ENCODE assay signal across 15 cellular contexts in the genomic region with DNA sequence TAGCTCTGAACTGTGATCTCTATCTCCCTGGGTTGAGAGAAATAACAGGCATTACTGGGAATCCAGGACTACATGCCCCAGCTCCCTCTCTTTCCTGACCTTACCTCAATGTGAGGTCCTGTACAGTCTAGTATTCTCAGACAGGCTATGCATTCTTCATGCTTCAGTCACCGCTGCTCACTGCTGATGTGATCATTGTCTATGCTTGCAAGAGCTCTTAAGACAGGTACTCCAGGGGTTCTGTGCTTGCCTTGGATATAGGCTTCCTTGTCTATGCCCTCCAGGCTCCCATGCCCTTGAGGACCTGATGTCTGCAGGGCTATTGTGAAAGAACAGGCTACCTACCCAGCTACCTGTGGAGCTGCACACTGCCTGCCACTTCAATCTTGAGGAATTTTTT.
A peak's percentile ranks its signal among the peaks of the same experiment; 100 is the strongest.
DNase-seq lines count a peak whose midpoint lies in the region; ATAC-seq and TF ChIP-seq lines count a peak whose summit lies in the region.
"Had no signal": no experiment of that assay in that cellular context is flagged by ENCODE, and none has a peak within 500 bp of the region (broad histone marks: within the 10 kb centered on the region; RNA-seq: fewer than 3 reads in every experiment).

No MANE protein-coding gene starts in this region.

- H3K9me3 Mint-ChIP-seq in activated T-helper 1 cell treated with anti-CD3 and anti-CD28 coated beads, Interleukin-12 subunit alpha, Interleukin-12 subunit beta, Interleukin-2, Interleukin-4 antibody, amounts not matched to agents 30 ng/mL and 10 ng/mL and 1 ng/mL, durations not matched to agents 14 hours and 24 hours and 36 hours = no peaks in the 10 kb centered on the region
- H3K9me3 Mint-ChIP-seq: activated T-cell treated with anti-CD3 and anti-CD28 coated beads, Interleukin-2, amount 50 U/mL, for 4 hours; naive B cell had no signal

- peak in 6 of 8 donors; percentile 26 to 59 (median 38) for ATAC-seq in heart right ventricle
- ATAC-seq: activated T-cell treated with anti-CD3 and anti-CD28 coated beads, Interleukin-2, amount 50 U/mL, for 4 hours had no signal

- no peak overlapping the region for H3K4me3 ChIP-seq in heart right ventricle
- H3K4me3 ChIP-seq: cardiac muscle cell, spleen had no signal

- H3K27ac ChIP-seq in heart right ventricle = no peak overlapping the region
- H3K27ac ChIP-seq: cardiac muscle cell, VCaP had no signal

- intact Hi-C loops in heart right ventricle (cut with DNase I) = no loop called here
- intact Hi-C loops in cardiac septum (cut with DNase I) = no loop called here
- intact Hi-C loops in activated T-helper 1 cell treated with anti-CD3 and anti-CD28 coated beads, Interleukin-12 subunit alpha, Interleukin-12 subunit beta, Interleukin-2, Interleukin-4 antibody, amounts not matched to agents 30 ng/mL and 10 ng/mL and 1 ng/mL, durations not matched to agents 14 hours and 24 hours and 36 hours (cut with micrococcal nuclease) = no loop called here
- intact Hi-C loops in posterior vena cava (cut with DNase I) = no loop called here

- DNase-seq in heart right ventricle (no peak), cardiac septum (ENCODE audit: low spot score) (no peak), kidney tubule cell (ENCODE audit: low spot score) (peak; percentile 78), posterior vena cava (ENCODE audit: low spot score) (no peak), H4 (ENCODE audit: low spot score) (no peak), iPS-NIHi7 (ENCODE audit: extremely low spot score) (no peak)
- DNase-seq in activated T-helper 1 cell treated with anti-CD3 and anti-CD28 coated beads, Interleukin-12 subunit alpha, Interleukin-12 subunit beta, Interleukin-2, Interleukin-4 antibody, amounts not matched to agents 30 ng/mL and 10 ng/mL and 1 ng/mL, durations not matched to agents 14 hours and 24 hours and 36 hours (ENCODE audit: low spot score) = no peak
- no peak for DNase-seq in activated CD4-positive, CD25-positive, alpha-beta regulatory T cell treated with anti-CD3 and anti-CD28 coated beads, Interleukin-2, amount 50 U/mL, for 72 hours
- DNase-seq: activated T-cell treated with anti-CD3 and anti-CD28 coated beads, Interleukin-2, amount 50 U/mL, for 4 hours; naive B cell; NCI-H1092 treated with DMSO at 0.1 percent for 48 hours; NCI-H510A; spleen had no signal

- H3K27me3 ChIP-seq in heart right ventricle = no peaks in the 10 kb centered on the region
- H3K27me3 ChIP-seq: cardiac muscle cell, spleen had no signal

- peaks cover 0 to 99% (median 26%) of the 10 kb centered on the region in 9 donors for H3K36me3 ChIP-seq in heart right ventricle

- no peak for TF ChIP-seq CTCF in heart right ventricle (IDR thresholded peaks at IDR 0.05)

- peak overlapping the region; percentile 5 for H3K27ac Mint-ChIP-seq in activated T-helper 1 cell treated with anti-CD3 and anti-CD28 coated beads, Interleukin-12 subunit alpha, Interleukin-12 subunit beta, Interleukin-2, Interleukin-4 antibody, amounts not matched to agents 30 ng/mL and 10 ng/mL and 1 ng/mL, durations not matched to agents 14 hours and 24 hours and 36 hours

- 66 to 95% methylated on average over 1 of the region's 1 CpG for WGBS in heart right ventricle, 2 donors

- H3K4me1 ChIP-seq in heart right ventricle = peaks cover 0 to 34% (median 12%) of the 10 kb centered on the region in 9 donors

- no peaks in the 10 kb centered on the region for H3K9me3 ChIP-seq in heart right ventricle
- H3K9me3 ChIP-seq: spleen had no signal

- peaks cover 44% of the 10 kb centered on the region for H3K36me3 Mint-ChIP-seq in activated T-helper 1 cell treated with anti-CD3 and anti-CD28 coated beads, Interleukin-12 subunit alpha, Interleukin-12 subunit beta, Interleukin-2, Interleukin-4 antibody, amounts not matched to agents 30 ng/mL and 10 ng/mL and 1 ng/mL, durations not matched to agents 14 hours and 24 hours and 36 hours (ENCODE audit: low read depth)

- H3K4me1 Mint-ChIP-seq in activated T-helper 1 cell treated with anti-CD3 and anti-CD28 coated beads, Interleukin-12 subunit alpha, Interleukin-12 subunit beta, Interleukin-2, Interleukin-4 antibody, amounts not matched to agents 30 ng/mL and 10 ng/mL and 1 ng/mL, durations not matched to agents 14 hours and 24 hours and 36 hours (ENCODE audit: low read depth) = peaks cover 28% of the 10 kb centered on the region

- no peaks in the 10 kb centered on the region for H3K27me3 Mint-ChIP-seq in activated T-helper 1 cell treated with anti-CD3 and anti-CD28 coated beads, Interleukin-12 subunit alpha, Interleukin-12 subunit beta, Interleukin-2, Interleukin-4 antibody, amounts not matched to agents 30 ng/mL and 10 ng/mL and 1 ng/mL, durations not matched to agents 14 hours and 24 hours and 36 hours (ENCODE audit: insufficient read depth)
- H3K27me3 Mint-ChIP-seq: naive B cell had no signal

- H3K4me3 Mint-ChIP-seq in activated T-helper 1 cell treated with anti-CD3 and anti-CD28 coated beads, Interleukin-12 subunit alpha, Interleukin-12 subunit beta, Interleukin-2, Interleukin-4 antibody, amounts not matched to agents 30 ng/mL and 10 ng/mL and 1 ng/mL, durations not matched to agents 14 hours and 24 hours and 36 hours = no peak overlapping the region
- H3K4me3 Mint-ChIP-seq: activated T-cell treated with anti-CD3 and anti-CD28 coated beads, Interleukin-2, amount 50 U/mL, for 4 hours had no signal
